In genomic region chr5:132419517-132420468, GRCh38 we compare ENCODE assay signal across 8 cellular contexts. TPM values are rescaled to one million over a fixed set of nuclear protein-coding genes. Genes with fewer than 3 reads are reported as not detected.
DNase-seq lines count a peak whose midpoint lies in the region; ATAC-seq and TF ChIP-seq lines count a peak whose summit lies in the region.

No MANE protein-coding gene starts in this region.

- peak; percentile 35 for ATAC-seq in activated B cell treated with CpG ODN at 0.5 μM for 24 hours (ENCODE audit: low read depth)
- ATAC-seq in HG03565 (IDR thresholded peaks at IDR 0.05; ENCODE audit: unreplicated experiment): no peak

- peak overlapping the region; percentile 75 to 93 (median 80) for H3K4me3 Mint-ChIP-seq in CD4-positive, alpha-beta memory T cell
- H3K4me3 Mint-ChIP-seq in activated B cell treated with CpG ODN at 0.5 μM for 24 hours: peak overlapping the region; percentile 82

- peak overlapping the region; percentile 71 for H3K27ac ChIP-seq in CD4-positive, alpha-beta memory T cell (ENCODE audit: low read depth, low read length)

- TF ChIP-seq CTCF in activated B cell treated with CpG ODN at 0.5 μM for 24 hours (IDR thresholded peaks at IDR 0.05): peak; percentile 51

- H3K27me3 Mint-ChIP-seq in CD4-positive, alpha-beta memory T cell: no peaks in the 10 kb centered on the region
- no peaks in the 10 kb centered on the region for H3K27me3 Mint-ChIP-seq in activated B cell treated with CpG ODN at 0.5 μM for 24 hours

- H3K27ac Mint-ChIP-seq in CD4-positive, alpha-beta memory T cell: peak overlapping the region; percentile 96 to 99 (median 97)
- H3K27ac Mint-ChIP-seq in activated B cell treated with CpG ODN at 0.5 μM for 24 hours: peak overlapping the region; percentile 90

- peaks cover 100% of the 10 kb centered on the region for H3K4me1 ChIP-seq in CD4-positive, alpha-beta memory T cell (ENCODE audit: insufficient read depth, low read length)

- peaks cover 36 to 73% of the 10 kb centered on the region in 2 donors for H3K36me3 Mint-ChIP-seq in CD4-positive, alpha-beta memory T cell
- H3K36me3 Mint-ChIP-seq in activated B cell treated with CpG ODN at 0.5 μM for 24 hours (ENCODE audit: low read depth): peaks cover 26% of the 10 kb centered on the region

- POLR2A ChIA-PET in CD4-positive, alpha-beta memory T cell (lab: Charles Lee; ENCODE audit: partially characterized antibody): interaction anchor here (0.8 to 6.3 kb wide), 23 partner anchors 8 to 81 kb away, joined by 3 to 177 read pairs (median 12); partner anchors contain the start of gene IRF1
- POLR2A ChIA-PET in activated B cell treated with CpG ODN at 0.5 μM for 24 hours (lab: Charles Lee): interaction anchor here (0.6 to 7.9 kb wide), 20 partner anchors 8 to 81 kb away, joined by 3 to 246 read pairs (median 6); partner anchors contain the start of gene IRF1

- H3K4me1 Mint-ChIP-seq in CD4-positive, alpha-beta memory T cell: peaks cover 76 to 98% (median 86%) of the 10 kb centered on the region in 4 donors
- peaks cover 97% of the 10 kb centered on the region for H3K4me1 Mint-ChIP-seq in activated B cell treated with CpG ODN at 0.5 μM for 24 hours

- peaks cover 13% of the 10 kb centered on the region for H3K36me3 ChIP-seq in CD4-positive, alpha-beta memory T cell (ENCODE audit: insufficient read depth, low read length)

- peak overlapping the region; percentile 38 to 51 for H3K4me3 ChIP-seq in CD4-positive, alpha-beta memory T cell (ENCODE audit: low read length in 2 of 2)

- intact Hi-C loops in CD4-positive, alpha-beta memory T cell (cut with micrococcal nuclease): loop anchor here (1.0 to 5.0 kb wide), 8 partner anchors 8 to 82 kb away; partner anchors contain the start of gene IRF1
- intact Hi-C loops in activated B cell treated with CpG ODN at 0.5 μM for 24 hours (cut with micrococcal nuclease): loop anchor here (1.0 to 10.0 kb wide), 8 partner anchors 8 to 1515 kb away; partner anchors contain the start of gene IRF1

- CTCF ChIA-PET in CD4-positive, alpha-beta memory T cell (lab: Charles Lee; ENCODE audit: partially characterized antibody): interaction anchor here (0.7 to 6.2 kb wide), 33 partner anchors 8 to 137 kb away, joined by 3 to 78 read pairs (median 8); partner anchors contain the start of genes IRF1 and RAD50
- CTCF ChIA-PET in activated B cell treated with CpG ODN at 0.5 μM for 24 hours (lab: Charles Lee): interaction anchor here (0.8 to 3.1 kb wide), 22 partner anchors 9 to 401 kb away, joined by 3 to 39 read pairs (median 6); partner anchors contain the start of gene IRF1

- peak; percentile 57 to 69 (median 64) for DNase-seq in CD4-positive, alpha-beta memory T cell
- DNase-seq in HCEC 1CT (peak; percentile 75), NCI-H345 treated with DMSO at 0.1 percent for 48 hours (lab: John Stamatoyannopoulos, UW; ENCODE audit: unreplicated experiment) (peak; percentile 37), activated B cell treated with CpG ODN at 0.5 μM for 24 hours (peak; percentile 62), cerebellum (ENCODE audit: low spot score) (peak; percentile 87), kidney tubule cell (ENCODE audit: low spot score) (peak; percentile 84)
- DNase-seq in stimulated activated CD4-positive, alpha-beta T cell treated with anti-CD3 and anti-CD28 coated beads, Interleukin-2, amount 100 ng/mL, for 24 hours: peak; percentile 63 to 70

- H3K9me3 ChIP-seq in CD4-positive, alpha-beta memory T cell (ENCODE audit: control insufficient read depth in 1 of 2, low read length in 2 of 2): no peaks in the 10 kb centered on the region

- no peaks in the 10 kb centered on the region for H3K9me3 Mint-ChIP-seq in CD4-positive, alpha-beta memory T cell
- H3K9me3 Mint-ChIP-seq in activated B cell treated with CpG ODN at 0.5 μM for 24 hours: no peaks in the 10 kb centered on the region

- no peaks in the 10 kb centered on the region for H3K27me3 ChIP-seq in CD4-positive, alpha-beta memory T cell (ENCODE audit: insufficient read depth, low read length)

RNA-seq across cellular contexts. Expression of gene SLC22A5, which starts 50.3 kb away (rescaled TPM):
- 1 to 10 TPM; 8.9 to 10.0 TPM for total RNA-seq in CD4-positive, alpha-beta memory T cell
- polyA plus RNA-seq in CD4-positive, alpha-beta memory T cell: 1 to 10 TPM; 1.9 to 2.9 TPM
- total RNA-seq in activated B cell treated with CpG ODN at 0.5 μM for 24 hours (5.4 and 6.6 TPM in 2 replicates), cerebellum (10.4 TPM)

Comparison
In these comparisons a context has a peak if more than half of its experiments do, and no peak if none do; other contexts are left out.
1. DNase-seq: peak in every context shown above with its lines; median percentile 87 in cerebellum; 84 in kidney tubule cell; 75 in HCEC 1CT; 66 in stimulated activated CD4-positive, alpha-beta T cell treated with anti-CD3 and anti-CD28 coated beads, Interleukin-2, amount 100 ng/mL, for 24 hours; 64 in CD4-positive, alpha-beta memory T cell; 62 in activated B cell treated with CpG ODN at 0.5 μM for 24 hours; 37 in NCI-H345 treated with DMSO at 0.1 percent for 48 hours.